In the genomic region with DNA sequence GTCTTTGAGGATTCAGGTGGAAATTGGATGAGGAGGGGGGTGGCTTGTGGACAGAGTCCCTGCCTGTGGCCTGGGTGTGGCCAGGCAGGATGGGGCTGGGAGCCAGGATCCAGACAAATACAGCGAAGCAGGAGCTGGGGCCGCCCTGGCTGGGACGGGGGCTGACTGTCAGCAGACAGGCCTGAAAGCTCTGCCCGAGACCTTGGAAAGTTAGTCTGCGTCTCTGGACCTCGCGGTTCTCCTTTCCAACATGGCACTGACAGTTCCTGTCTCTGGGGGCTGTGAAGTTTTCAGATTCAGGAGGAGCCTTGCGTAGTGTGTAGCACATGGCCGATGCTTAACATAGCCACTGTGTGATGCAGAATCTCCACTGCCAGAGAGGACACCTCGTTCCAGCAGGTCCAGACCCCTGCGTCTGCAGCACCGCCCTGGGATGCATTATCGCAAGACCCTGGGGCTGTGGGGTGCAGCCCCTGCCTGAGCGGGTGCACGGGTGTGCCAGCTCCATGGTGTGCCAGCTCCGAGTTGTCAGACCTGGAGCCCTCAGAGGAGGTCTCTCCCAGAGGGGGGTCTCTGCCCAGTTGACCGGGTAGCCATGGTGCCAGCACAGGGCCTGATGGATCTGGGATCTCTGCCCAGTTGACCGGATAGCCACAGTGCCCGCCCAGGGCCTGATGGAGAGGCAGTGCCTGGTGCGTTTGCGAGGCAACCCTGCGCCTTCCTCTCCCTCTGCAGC, we compare ENCODE assay signal across 17 cellular contexts.
DNase-seq lines count a peak whose midpoint lies in the region; TF ChIP-seq lines count a peak whose summit lies in the region.
"Had no signal": no experiment of that assay in that cellular context is flagged by ENCODE, and none has a peak within 500 bp of the region (broad histone marks: within the 10 kb centered on the region; RNA-seq: fewer than 3 reads in every experiment).

No MANE protein-coding gene starts in this region.

- H3K4me1 ChIP-seq in right atrium auricular region (peaks cover 0 to 38% of the 10 kb centered on the region in 2 donors), sigmoid colon (peaks cover 0 to 62% (median 62%) of the 10 kb centered on the region in 4 donors), vagina (peaks cover 56% of the 10 kb centered on the region)
- H3K4me1 ChIP-seq: Caco-2 had no signal

- H3K9me3 ChIP-seq in right atrium auricular region (no peaks in the 10 kb centered on the region), sigmoid colon (no peaks in the 10 kb centered on the region), vagina (no peaks in the 10 kb centered on the region)

- TF ChIP-seq CTCF in chondrocyte (IDR thresholded peaks at IDR 0.05) (no peak), right atrium auricular region (IDR thresholded peaks at IDR 0.05) (no peak), sigmoid colon (IDR thresholded peaks at IDR 0.05) (no peak), vagina (IDR thresholded peaks at IDR 0.05) (no peak), endothelial cell (IDR thresholded peaks at IDR 0.05; ENCODE audit: unreplicated experiment) (no peak), coronary artery (IDR thresholded peaks at IDR 0.05) (no peak)

- H3K4me1 Mint-ChIP-seq in chondrocyte (ENCODE audit: low read depth) (peaks cover 46% of the 10 kb centered on the region), endothelial cell (ENCODE audit: unreplicated experiment) (no peaks in the 10 kb centered on the region)
- H3K4me1 Mint-ChIP-seq: B cell; CD4-positive, CD25-positive, alpha-beta regulatory T cell; IgD-negative memory B cell had no signal

- H3K36me3 ChIP-seq in right atrium auricular region (no peaks in the 10 kb centered on the region), sigmoid colon (peaks cover 0 to 21% (median 2%) of the 10 kb centered on the region in 4 donors), vagina (peaks cover 0 to 8% of the 10 kb centered on the region in 2 donors)

- H3K9me3 Mint-ChIP-seq in chondrocyte (ENCODE audit: low read depth) (no peaks in the 10 kb centered on the region), endothelial cell (ENCODE audit: unreplicated experiment) (no peaks in the 10 kb centered on the region)
- H3K9me3 Mint-ChIP-seq: IgD-negative memory B cell had no signal

- intact Hi-C loops in sigmoid colon (cut with DNase I), result loop anchor here (10.0 kb wide), 1 partner anchor 406 kb away; the partner anchor contains the start of gene RXRA
- intact Hi-C loops in vagina (cut with DNase I), result no loop called here

- H3K36me3 Mint-ChIP-seq in chondrocyte (ENCODE audit: low read depth) (peaks cover 32% of the 10 kb centered on the region), endothelial cell (ENCODE audit: low read depth, unreplicated experiment) (peaks cover 7% of the 10 kb centered on the region)
- H3K36me3 Mint-ChIP-seq: CD4-positive, CD25-positive, alpha-beta regulatory T cell; IgD-negative memory B cell had no signal

- 85 to 90% methylated on average over 22 of the region's 22 CpGs for WGBS in sigmoid colon, 2 donors

- TF ChIP-seq POLR2A in sigmoid colon (IDR thresholded peaks at IDR 0.05) (no peak), vagina (IDR thresholded peaks at IDR 0.05) (no peak)

- peak in 3 of 4 donors; percentile 9 to 60 (median 47) for TF ChIP-seq EP300 in sigmoid colon (IDR thresholded peaks at IDR 0.05)

- no peak overlapping the region for H3K4me3 ChIP-seq in right atrium auricular region
- no peak overlapping the region for H3K4me3 ChIP-seq in sigmoid colon
- no peak overlapping the region for H3K4me3 ChIP-seq in vagina
- H3K4me3 ChIP-seq in coronary artery, result no peak overlapping the region

- no peaks in the 10 kb centered on the region for H3K27me3 Mint-ChIP-seq in chondrocyte (ENCODE audit: low read depth)
- peaks cover 11% of the 10 kb centered on the region for H3K27me3 Mint-ChIP-seq in endothelial cell (ENCODE audit: unreplicated experiment)
- H3K27me3 Mint-ChIP-seq: B cell; CD4-positive, CD25-positive, alpha-beta regulatory T cell; IgD-negative memory B cell had no signal

- H3K27ac ChIP-seq in right atrium auricular region (peak overlapping the region; percentile 25 to 63), sigmoid colon (peak overlapping the region; percentile 73 to 93 (median 82)), vagina (peak overlapping the region; percentile 81), coronary artery (peak overlapping the region in 1 of 2 donors; percentile 65)

- DNase-seq in chondrocyte (ENCODE audit: low spot score), result no peak
- no peak for DNase-seq in right atrium auricular region (ENCODE audit: low spot score)
- DNase-seq in sigmoid colon, result peak; percentile 72
- no peak for DNase-seq in vagina (ENCODE audit: extremely low spot score in 2 of 2)
- DNase-seq in endothelial cell (ENCODE audit: low spot score), result no peak
- no peak for DNase-seq in coronary artery (ENCODE audit: low spot score)
- DNase-seq in NCI-H526 (lab: John Stamatoyannopoulos, UW), result no peak
- DNase-seq: Caco-2; CD4-positive, CD25-positive, alpha-beta regulatory T cell; DMS153; Kasumi-1; NCI-H1105; NCI-H1694; NCI-H446; NK-92 treated with Interleukin-12 subunit alpha and Interleukin-12 subunit beta, amount 100 ng/mL, for 24 hours had no signal

- H3K4me3 Mint-ChIP-seq in chondrocyte (ENCODE audit: unreplicated experiment), result no peak overlapping the region
- no peak overlapping the region for H3K4me3 Mint-ChIP-seq in endothelial cell (ENCODE audit: unreplicated experiment)
- H3K4me3 Mint-ChIP-seq: B cell; CD4-positive, CD25-positive, alpha-beta regulatory T cell; IgD-negative memory B cell had no signal

- peak overlapping the region; percentile 81 for H3K27ac Mint-ChIP-seq in chondrocyte (ENCODE audit: unreplicated experiment)
- H3K27ac Mint-ChIP-seq in endothelial cell (ENCODE audit: unreplicated experiment), result no peak overlapping the region
- H3K27ac Mint-ChIP-seq: B cell, IgD-negative memory B cell had no signal

- no peaks in the 10 kb centered on the region for H3K27me3 ChIP-seq in right atrium auricular region
- H3K27me3 ChIP-seq in sigmoid colon, result no peaks in the 10 kb centered on the region
- no peaks in the 10 kb centered on the region for H3K27me3 ChIP-seq in vagina
